ENCODE assay signal across 8 cellular contexts in the genomic region with DNA sequence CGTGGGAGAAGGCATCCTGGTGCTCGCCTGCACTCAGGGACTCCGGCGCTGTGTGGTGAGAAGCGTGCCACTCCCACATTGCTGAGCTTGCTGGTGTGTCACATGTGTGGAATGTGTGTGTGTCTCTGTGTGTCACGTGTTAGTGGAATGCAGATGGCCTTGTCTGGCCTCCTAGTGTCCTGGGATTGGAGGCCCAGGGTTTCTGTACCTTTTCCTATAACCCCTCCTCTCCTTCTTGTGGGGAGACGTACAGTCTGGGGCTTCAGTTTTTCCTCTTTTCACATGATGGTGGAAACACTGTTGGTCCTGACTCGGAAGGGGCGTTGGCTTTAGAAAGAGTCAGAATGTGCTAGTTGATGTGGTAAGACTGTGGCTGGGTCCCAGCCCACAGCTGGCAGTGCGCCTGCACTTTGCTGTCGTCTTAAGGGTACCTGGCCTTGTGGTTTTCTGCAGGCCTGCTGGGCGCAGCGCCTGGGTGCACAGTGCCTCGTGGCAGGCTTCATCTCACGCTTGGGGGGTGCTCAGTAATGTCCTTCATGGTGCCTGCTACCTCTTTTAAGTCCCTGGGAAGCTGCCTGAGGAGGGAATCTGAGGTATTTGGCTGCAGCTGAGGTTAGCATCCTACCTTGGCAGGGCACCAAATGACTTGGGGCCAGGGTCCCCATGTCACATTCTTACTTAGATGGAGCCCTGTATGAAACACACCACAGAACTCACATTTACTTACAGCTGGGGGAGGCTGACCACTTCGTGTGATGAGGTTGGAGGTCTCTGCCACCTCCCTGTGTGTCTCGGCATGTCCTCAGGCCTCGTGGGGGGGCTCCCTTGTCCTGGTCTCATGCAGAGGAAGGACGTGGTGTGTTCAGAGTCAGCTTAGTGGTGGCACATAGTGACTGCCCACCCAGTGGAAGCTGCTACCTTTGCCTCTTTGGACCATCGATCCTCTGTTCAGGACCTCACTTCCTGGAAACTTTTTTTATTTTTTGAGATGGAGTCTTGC.
DNase-seq lines count a peak whose midpoint lies in the region; ATAC-seq lines count a peak whose summit lies in the region.

No MANE protein-coding gene starts in this region.

- H3K4me2 ChIP-seq in BLaER1 treated with 17β-estradiol and CSF1 and Interleukin-3, amounts not matched to agents 10 nM and 100 nM: peak overlapping the region; percentile 23 to 64 (median 51); a peak in 21 of 22 replicates

- H3K27ac Mint-ChIP-seq in activated T-helper 2 cell treated with anti-CD3 and anti-CD28 coated beads, Interferon-gamma antibody, Interleukin-2, Interleukin-4, amounts not matched to agents 10 μg/mL and 5 μg/mL and 100 μg/mL, durations not matched to agents 14 hours and 24 hours and 36 hours: peak overlapping the region; percentile 68

- H3K36me3 ChIP-seq in BLaER1 treated with 17β-estradiol and CSF1 and Interleukin-3, amounts not matched to agents 10 nM and 100 nM: peaks cover 96 to 100% (median 100%) of the 10 kb centered on the region in 11 experiments
- peaks cover 90% of the 10 kb centered on the region for H3K36me3 ChIP-seq in MG63
- H3K36me3 ChIP-seq in skeletal muscle tissue (ENCODE audit: control insufficient read depth in 3 of 3, insufficient read depth in 3 of 3, low read length in 3 of 3): peaks cover 69 to 74% (median 70%) of the 10 kb centered on the region in 3 donors

- H4K20me1 ChIP-seq in BLaER1 treated with 17β-estradiol and CSF1 and Interleukin-3, amounts not matched to agents 10 nM and 100 nM: peaks cover 67 to 100% (median 97%) of the 10 kb centered on the region in 11 experiments

- H3K9ac ChIP-seq in BLaER1 treated with 17β-estradiol and CSF1 and Interleukin-3, amounts not matched to agents 10 nM and 100 nM: peak overlapping the region in 6 of 11 experiments; percentile 12 to 37 (median 21); a peak in 5 of 22 replicates
- H3K9ac ChIP-seq in skeletal muscle tissue (ENCODE audit: low read depth in 1 of 3, low read length in 3 of 3): peak overlapping the region in 1 of 3 donors; percentile 54

- no peaks in the 10 kb centered on the region for H3K9me3 Mint-ChIP-seq in activated T-helper 2 cell treated with anti-CD3 and anti-CD28 coated beads, Interferon-gamma antibody, Interleukin-2, Interleukin-4, amounts not matched to agents 10 μg/mL and 5 μg/mL and 100 μg/mL, durations not matched to agents 14 hours and 24 hours and 36 hours

- H3K4me3 Mint-ChIP-seq in activated T-helper 2 cell treated with anti-CD3 and anti-CD28 coated beads, Interferon-gamma antibody, Interleukin-2, Interleukin-4, amounts not matched to agents 10 μg/mL and 5 μg/mL and 100 μg/mL, durations not matched to agents 14 hours and 24 hours and 36 hours (ENCODE audit: low read depth): no peak overlapping the region

- peaks cover 55% of the 10 kb centered on the region for H3K4me1 Mint-ChIP-seq in activated T-helper 2 cell treated with anti-CD3 and anti-CD28 coated beads, Interferon-gamma antibody, Interleukin-2, Interleukin-4, amounts not matched to agents 10 μg/mL and 5 μg/mL and 100 μg/mL, durations not matched to agents 14 hours and 24 hours and 36 hours (ENCODE audit: low read depth)

- no peaks in the 10 kb centered on the region for H3K9me3 ChIP-seq in BLaER1 treated with 17β-estradiol and CSF1 and Interleukin-3, amounts not matched to agents 10 nM and 100 nM (replicated peaks in 1 of 11)
- no peaks in the 10 kb centered on the region for H3K9me3 ChIP-seq in MG63
- no peaks in the 10 kb centered on the region for H3K9me3 ChIP-seq in skeletal muscle tissue (ENCODE audit: control insufficient read depth in 3 of 3, low read length in 3 of 3)

- peaks cover 88% of the 10 kb centered on the region for H3K36me3 Mint-ChIP-seq in activated T-helper 2 cell treated with anti-CD3 and anti-CD28 coated beads, Interferon-gamma antibody, Interleukin-2, Interleukin-4, amounts not matched to agents 10 μg/mL and 5 μg/mL and 100 μg/mL, durations not matched to agents 14 hours and 24 hours and 36 hours (ENCODE audit: low read depth)

- intact Hi-C loops in activated T-helper 2 cell treated with anti-CD3 and anti-CD28 coated beads, Interferon-gamma antibody, Interleukin-2, Interleukin-4, amounts not matched to agents 10 μg/mL and 5 μg/mL and 100 μg/mL, durations not matched to agents 14 hours and 24 hours and 36 hours (cut with micrococcal nuclease): loop anchor here (10.0 kb wide), 1 partner anchor 145 kb away; no protein-coding TSS in a partner anchor

- no peaks in the 10 kb centered on the region for H3K27me3 ChIP-seq in BLaER1 treated with 17β-estradiol and CSF1 and Interleukin-3, amounts not matched to agents 10 nM and 100 nM
- H3K27me3 ChIP-seq in MG63 (no peaks in the 10 kb centered on the region), skeletal muscle tissue (ENCODE audit: control insufficient read depth in 3 of 3, insufficient read depth in 3 of 3, low read length in 3 of 3) (no peaks in the 10 kb centered on the region)

- no peaks in the 10 kb centered on the region for H3K27me3 Mint-ChIP-seq in activated T-helper 2 cell treated with anti-CD3 and anti-CD28 coated beads, Interferon-gamma antibody, Interleukin-2, Interleukin-4, amounts not matched to agents 10 μg/mL and 5 μg/mL and 100 μg/mL, durations not matched to agents 14 hours and 24 hours and 36 hours (ENCODE audit: low read depth)

- ATAC-seq in HG03439 (IDR thresholded peaks at IDR 0.05; ENCODE audit: unreplicated experiment): no peak
- no peak for ATAC-seq in HG03196 (IDR thresholded peaks at IDR 0.05; ENCODE audit: unreplicated experiment)

- peaks cover 18 to 35% (median 27%) of the 10 kb centered on the region in 10 experiments for H3K4me1 ChIP-seq in BLaER1 treated with 17β-estradiol and CSF1 and Interleukin-3, amounts not matched to agents 10 nM and 100 nM
- peaks cover 16 to 29% (median 26%) of the 10 kb centered on the region in 3 donors for H3K4me1 ChIP-seq in skeletal muscle tissue (ENCODE audit: control insufficient read depth in 3 of 3, insufficient read depth in 3 of 3, low read length in 3 of 3)

- H3K4me3 ChIP-seq in BLaER1 treated with 17β-estradiol and CSF1 and Interleukin-3, amounts not matched to agents 10 nM and 100 nM: no peak overlapping the region
- H3K4me3 ChIP-seq in MG63 (no peak overlapping the region), skeletal muscle tissue (ENCODE audit: low read length in 3 of 3) (no peak overlapping the region)

- DNase-seq in MG63 (peak; percentile 84), glomerular visceral epithelial cell (ENCODE audit: extremely low spot score) (peak; percentile 98), middle frontal gyrus (ENCODE audit: extremely low spot score, low spot score) (no peak)
- DNase-seq in activated T-helper 2 cell treated with anti-CD3 and anti-CD28 coated beads, Interferon-gamma antibody, Interleukin-2, Interleukin-4, amounts not matched to agents 10 μg/mL and 5 μg/mL and 100 μg/mL, durations not matched to agents 14 hours and 24 hours and 36 hours (ENCODE audit: low spot score): peak; percentile 78

- peak overlapping the region in 3 of 11 experiments; percentile 29 to 36 (median 31); a peak in 3 of 22 replicates for H3K27ac ChIP-seq in BLaER1 treated with 17β-estradiol and CSF1 and Interleukin-3, amounts not matched to agents 10 nM and 100 nM
- peak overlapping the region; percentile 36 for H3K27ac ChIP-seq in skeletal muscle tissue (ENCODE audit: low read depth, low read length)
